Comparison of ENCODE assay signal across 8 cellular contexts in genomic region chr15:92921215-92922131, GRCh38. TPM values are rescaled to one million over a fixed set of nuclear protein-coding genes. Genes with fewer than 3 reads are reported as not detected.
DNase-seq lines count a peak whose midpoint lies in the region; ATAC-seq and TF ChIP-seq lines count a peak whose summit lies in the region.

No MANE protein-coding gene starts in this region.

- intact Hi-C loops in breast epithelium (cut with DNase I; ENCODE audit: low total_unique reads) = no loop called here

- H3K9me3 ChIP-seq in breast epithelium = no peaks in the 10 kb centered on the region

- no peak for TF ChIP-seq POLR2A in breast epithelium (IDR thresholded peaks at IDR 0.05)

- H3K36me3 ChIP-seq in ACC112 (ENCODE audit: insufficient read depth, low read length) = peaks cover 39% of the 10 kb centered on the region
- H3K36me3 ChIP-seq in breast epithelium = no peaks in the 10 kb centered on the region

- H3K27ac ChIP-seq in ACC112 (ENCODE audit: low read depth, low read length) (peak overlapping the region; percentile 74), breast epithelium (peak overlapping the region; percentile 84 to 99), caudate nucleus (ENCODE audit: low read depth, low read length) (no peak overlapping the region)

- H3K9me3 Mint-ChIP-seq in mesothelial cell of epicardium = no peaks in the 10 kb centered on the region

- H3K27me3 ChIP-seq in ACC112 (ENCODE audit: insufficient read depth, low read length) = no peaks in the 10 kb centered on the region
- no peaks in the 10 kb centered on the region for H3K27me3 ChIP-seq in breast epithelium

- H3K4me3 ChIP-seq in ACC112 (ENCODE audit: low read depth, low read length) (peak overlapping the region; percentile 23; the same call in 1 of the 2 replicates), breast epithelium (peak overlapping the region in 1 of 3 donors; percentile 5)

- H3K27me3 Mint-ChIP-seq in mesothelial cell of epicardium (ENCODE audit: low read depth) = no peaks in the 10 kb centered on the region

- TF ChIP-seq CTCF in breast epithelium (IDR thresholded peaks at IDR 0.05) = no peak
- TF ChIP-seq CTCF in mesothelial cell of epicardium (IDR thresholded peaks at IDR 0.05; ENCODE audit: unreplicated experiment) = no peak

- in situ Hi-C loops in KBM-7 (cut with MboI; ENCODE audit: low pct_unique_long_range_greater_than_20kb, low sequenced_read_pairs) = no loop called here

- DNase-seq in HT1080 (ENCODE audit: low read depth) (peak; percentile 67), breast epithelium (ENCODE audit: low spot score in 2 of 2) (no peak), mesothelial cell of epicardium (ENCODE audit: low spot score in 2 of 2, unreplicated experiment in 2 of 2) (no peak), DMS 273 (lab: John Stamatoyannopoulos, UW; ENCODE audit: unreplicated experiment) (no peak), caudate nucleus (lab: John Stamatoyannopoulos, UW) (no peak), KBM-7 (no peak)

- H3K4me3 Mint-ChIP-seq in mesothelial cell of epicardium = no peak overlapping the region

- H3K36me3 Mint-ChIP-seq in mesothelial cell of epicardium = peaks cover 31% of the 10 kb centered on the region

- H2AFZ ChIP-seq in ACC112 (ENCODE audit: low read length, unreplicated experiment) = no peak overlapping the region

- peak overlapping the region; percentile 74 for H3K27ac Mint-ChIP-seq in mesothelial cell of epicardium

- H3K4me1 Mint-ChIP-seq in mesothelial cell of epicardium = peaks cover 40% of the 10 kb centered on the region

- H3K4me1 ChIP-seq in ACC112 (ENCODE audit: control insufficient read depth, insufficient read depth, low read length, unreplicated experiment) (peaks cover 53% of the 10 kb centered on the region), breast epithelium (peaks cover 0 to 31% of the 10 kb centered on the region in 2 donors)

- ATAC-seq in HG03039 (IDR thresholded peaks at IDR 0.05; ENCODE audit: unreplicated experiment) = no peak

- H3K79me2 ChIP-seq in ACC112 (ENCODE audit: control insufficient read depth, insufficient read depth, low read length, unreplicated experiment) = peaks cover 96% of the 10 kb centered on the region

RNA-seq across cellular contexts. Expression of gene CHD2, which starts 21.3 kb away (rescaled TPM):
- 16.7 and 28.1 TPM in 2 replicates for total RNA-seq in HT1080 (2014; rRNA removed; shearing (Covaris generic))
- 24.0 and 28.3 TPM in 2 replicates for polyA plus RNA-seq in HT1080 (2015; cell fraction: cytosol; rRNA removed)
- 84.1 TPM in 2 replicates for polyA plus RNA-seq in HT1080 (2015; cell fraction: nucleus; rRNA removed)
- total RNA-seq in breast epithelium (100 to 1,000 TPM; 137 to 215 (median 197) TPM), mesothelial cell of epicardium (178 to 183 TPM (median 180 TPM) in 3 replicates)
